Comparison of ENCODE assay signal across 8 cellular contexts in the genomic region with DNA sequence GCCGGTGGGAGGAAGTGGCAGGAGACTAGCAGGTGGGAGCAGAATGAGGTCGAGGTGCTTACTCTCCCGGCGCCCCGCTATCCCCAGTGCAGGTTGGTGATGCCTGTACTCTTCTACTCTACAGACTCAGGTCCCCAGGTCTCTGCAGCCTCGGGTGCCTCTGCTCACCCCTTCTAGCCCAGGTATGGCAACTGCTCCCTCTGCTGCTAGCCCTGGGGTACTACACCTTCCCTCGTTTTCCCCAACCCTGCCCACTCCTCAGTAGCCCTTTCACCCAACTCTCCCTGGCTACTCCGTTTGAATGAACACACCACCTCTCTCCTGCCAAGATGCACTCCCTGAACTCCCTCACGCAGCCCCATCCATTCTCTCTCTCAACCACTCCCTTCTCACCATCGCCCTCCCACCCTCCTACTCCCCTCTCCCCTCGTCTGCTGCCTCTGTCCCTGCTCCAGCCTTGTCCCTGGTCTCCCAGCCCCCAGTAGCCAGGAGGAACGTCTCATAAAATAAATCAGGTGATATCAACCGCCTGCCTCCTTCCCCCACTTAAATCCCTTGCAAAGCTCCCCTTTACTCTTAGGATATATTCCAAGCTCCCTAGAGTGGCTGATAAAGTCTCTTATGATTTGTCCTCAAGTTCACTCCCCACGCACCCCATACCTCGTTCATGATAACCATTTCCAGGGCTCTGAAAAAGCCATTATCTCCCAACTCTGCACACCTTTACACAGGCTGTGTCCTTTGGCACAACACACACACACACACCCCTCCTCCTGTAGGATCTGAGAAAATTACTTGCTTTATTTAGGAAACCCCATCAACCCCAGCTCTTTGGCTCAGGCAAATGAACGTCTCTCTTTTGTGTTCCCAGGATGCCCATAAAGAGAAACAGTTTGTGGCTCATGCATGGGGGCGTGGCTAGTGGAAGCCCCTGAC. TPM values are rescaled to one million over a fixed set of nuclear protein-coding genes. Genes with fewer than 3 reads are reported as not detected.
DNase-seq lines count a peak whose midpoint lies in the region; ATAC-seq and TF ChIP-seq lines count a peak whose summit lies in the region.

No MANE protein-coding gene starts in this region.

- H3K9me2 ChIP-seq in Karpas-422 (replicated peaks; ENCODE audit: insufficient read depth, low read length) = no peaks in the 10 kb centered on the region

- H3K79me2 ChIP-seq in Karpas-422 (ENCODE audit: low read length) (no peaks in the 10 kb centered on the region), parathyroid adenoma (no peaks in the 10 kb centered on the region)

- H3K4me1 ChIP-seq in Karpas-422 (ENCODE audit: low read length) (peaks cover 19% of the 10 kb centered on the region), RWPE2 (ENCODE audit: insufficient read depth, poor library complexity, severe bottlenecking) (no peaks in the 10 kb centered on the region), parathyroid adenoma (peaks cover 8% of the 10 kb centered on the region), vagina (peaks cover 25% of the 10 kb centered on the region)

- H3K4me3 ChIP-seq in Karpas-422 (ENCODE audit: low read length) (peak overlapping the region; percentile 58; the same call in 1 of the 2 replicates), RWPE2 (ENCODE audit: severe bottlenecking) (peak overlapping the region; percentile 1), parathyroid adenoma (ENCODE audit: low read depth, low read length) (no peak overlapping the region), vagina (peak overlapping the region; percentile 1 to 21)

- intact Hi-C loops in vagina (cut with DNase I) = loop anchor here (10.0 kb wide), 1 partner anchor 133 kb away; no protein-coding TSS in a partner anchor

- H3K27ac ChIP-seq in Karpas-422 (ENCODE audit: low read length) = peak overlapping the region; percentile 46
- peak overlapping the region; percentile 29 for H3K27ac ChIP-seq in RWPE2 (ENCODE audit: poor library complexity, severe bottlenecking)
- peak overlapping the region; percentile 62 for H3K27ac ChIP-seq in parathyroid adenoma
- H3K27ac ChIP-seq in vagina = peak overlapping the region; percentile 11

- H2AFZ ChIP-seq in Karpas-422 (ENCODE audit: low read length) (no peak overlapping the region), parathyroid adenoma (peak overlapping the region; percentile 17)

- ATAC-seq in RWPE2 (ENCODE audit: low read depth) (peak; percentile 62), HG03378 (IDR thresholded peaks at IDR 0.05; ENCODE audit: unreplicated experiment) (no peak)

- TF ChIP-seq POLR2A in vagina (IDR thresholded peaks at IDR 0.05) = no peak

- H3K4me2 ChIP-seq in Karpas-422 (ENCODE audit: low read depth, low read length, poor library complexity, severe bottlenecking) (peak overlapping the region; percentile 81), parathyroid adenoma (ENCODE audit: low read length) (no peak overlapping the region)

- H3K27me3 ChIP-seq in Karpas-422 (ENCODE audit: low read length) (no peaks in the 10 kb centered on the region), RWPE2 (ENCODE audit: insufficient read depth, poor library complexity, severe bottlenecking) (peaks cover 22% of the 10 kb centered on the region), parathyroid adenoma (ENCODE audit: control insufficient read depth, insufficient read depth, low read length) (peaks cover 10% of the 10 kb centered on the region), vagina (peaks cover 4% of the 10 kb centered on the region)

- H3K9ac ChIP-seq in Karpas-422 (ENCODE audit: low read length) = peak overlapping the region; percentile 31
- no peak overlapping the region for H3K9ac ChIP-seq in parathyroid adenoma

- no peaks in the 10 kb centered on the region for H4K20me1 ChIP-seq in Karpas-422 (ENCODE audit: insufficient read depth, low read depth, low read length)

- DNase-seq in ELF-1 (ENCODE audit: low read depth, low spot score) = peak; percentile 97
- peak; percentile 92 for DNase-seq in Karpas-422
- DNase-seq in RWPE2 (ENCODE audit: low spot score) = no peak
- peak; percentile 44 for DNase-seq in activated gamma-delta T cell treated with anti-CD3 and anti-CD28 coated beads, Interleukin-2, amount 50 U/mL, for 16 hours (ENCODE audit: low read depth)
- peak; percentile 82 for DNase-seq in germinal center (ENCODE audit: low spot score)
- DNase-seq in vagina (ENCODE audit: extremely low spot score in 2 of 2) = no peak

- TF ChIP-seq CTCF in RWPE2 (IDR thresholded peaks at IDR 0.05; ENCODE audit: poor library complexity, severe bottlenecking) (peak; percentile 85), parathyroid adenoma (IDR thresholded peaks at IDR 0.05) (peak; percentile 89), vagina (IDR thresholded peaks at IDR 0.05) (peak; percentile 63 to 76 (median 69))

- H3K36me3 ChIP-seq in Karpas-422 (ENCODE audit: insufficient read depth, low read length) (no peaks in the 10 kb centered on the region), RWPE2 (ENCODE audit: low read depth) (no peaks in the 10 kb centered on the region), parathyroid adenoma (ENCODE audit: control insufficient read depth, insufficient read depth, low read length) (no peaks in the 10 kb centered on the region), vagina (no peaks in the 10 kb centered on the region)

- H3K9me3 ChIP-seq in Karpas-422 (ENCODE audit: low read length) (no peaks in the 10 kb centered on the region), RWPE2 (ENCODE audit: severe bottlenecking) (no peaks in the 10 kb centered on the region), parathyroid adenoma (ENCODE audit: control insufficient read depth, low read length) (no peaks in the 10 kb centered on the region), vagina (no peaks in the 10 kb centered on the region)

RNA-seq across cellular contexts. Expression of a gene that starts 8.2 kb away (rescaled TPM):
- 3.3 and 11.2 TPM in 2 replicates for total RNA-seq in Karpas-422 (2014; rRNA removed; shearing (Covaris generic); ENCODE audit: low replicate concordance)
- total RNA-seq in vagina = 20.6 TPM

RNA-seq across cellular contexts. Expression of a gene that starts 44.2 kb away (rescaled TPM):
- 0.22 TPM in 1 of 2 replicates, not detected in the other for total RNA-seq in Karpas-422 (2014; rRNA removed; shearing (Covaris generic); ENCODE audit: low replicate concordance)
- 0.49 TPM for total RNA-seq in vagina

RNA-seq across cellular contexts. Expression of a gene that starts 56.5 kb away (rescaled TPM):
- 6.2 and 11.1 TPM in 2 replicates for total RNA-seq in Karpas-422 (2014; rRNA removed; shearing (Covaris generic); ENCODE audit: low replicate concordance)
- total RNA-seq in vagina = 9.6 TPM

Comparison
In these comparisons a context has a peak if more than half of its experiments do, and no peak if none do; other contexts are left out.
1. DNase-seq: peak in ELF-1 (single experiment), Karpas-422 (single experiment), activated gamma-delta T cell treated with anti-CD3 and anti-CD28 coated beads, Interleukin-2, amount 50 U/mL, for 16 hours (single experiment) and germinal center (single experiment); none in RWPE2 (single experiment) and vagina (0 of 2).
2. H3K27ac ChIP-seq: peak in every context shown above with its lines; median percentile 62 in parathyroid adenoma; 46 in Karpas-422; 29 in RWPE2; 11 in vagina.
3. Peak in every context shown above with its lines, with median percentiles within 50 percentile points of each other: CTCF ChIP-seq.